1 cellular context compared by ENCODE assay signal in the genomic region with DNA sequence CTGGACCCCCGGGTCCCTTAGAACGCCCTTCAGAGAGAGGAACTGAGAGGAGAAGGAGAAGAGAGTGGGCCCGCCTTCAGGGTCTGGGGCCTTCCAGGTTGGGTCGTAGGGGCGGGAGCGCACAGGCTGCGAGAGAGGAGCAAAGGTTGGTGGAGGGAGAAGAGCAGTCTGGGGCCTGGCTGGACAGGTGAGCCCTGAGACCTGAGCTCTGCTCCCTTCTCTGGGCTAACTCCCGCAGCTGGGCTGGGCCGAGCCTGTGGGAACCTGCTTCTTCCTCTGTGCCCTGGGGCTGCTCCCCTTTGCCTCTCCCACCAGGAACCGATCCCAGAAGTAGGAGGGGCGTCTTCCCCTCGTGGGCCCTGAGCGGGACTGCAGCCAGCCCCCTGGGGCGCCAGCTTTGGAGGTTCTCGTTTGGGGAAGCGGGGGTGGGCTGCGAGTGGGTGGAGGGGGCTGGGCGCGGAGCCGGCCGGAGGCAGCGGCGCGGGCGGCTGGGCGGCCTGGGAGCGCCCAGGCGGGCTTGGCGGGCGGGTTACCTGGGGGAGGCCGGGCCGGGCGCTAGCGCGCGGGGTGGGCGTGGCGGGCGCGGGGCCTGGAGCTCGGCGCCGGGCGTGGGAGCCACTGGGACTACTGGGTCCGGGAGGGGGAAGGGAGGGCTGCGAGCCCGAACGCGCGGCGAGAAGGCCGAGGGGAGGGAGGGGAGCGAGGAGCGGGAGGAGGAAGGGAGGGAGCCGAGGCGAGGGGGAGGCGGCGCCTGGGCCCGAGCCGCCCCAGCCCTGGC.
TF ChIP-seq lines count a peak whose summit lies in the region.

Gene DDR1, plus strand, starts transcription at position 777 of the 778 bp plus-strand sequence. CDS start 4,211 bp downstream, outside the sequence.

TF ChIP-seq in HepG2, 621 proteins besides CTCF, POLR2A, EP300 and RAD21 (continued from another document and continues in another):
- peak; percentile 16; the same call in 1 of the 2 replicates for TF ChIP-seq SPEN (CRISPR knock-in tag; IDR thresholded peaks at IDR 0.05; ENCODE audit: low read depth)
- peak; percentile 48; the same call in 1 of the 2 replicates for TF ChIP-seq ZNF609 (CRISPR knock-in tag; IDR thresholded peaks at IDR 0.05; ENCODE audit: borderline replicate concordance)
- TF ChIP-seq SALL1 (CRISPR knock-in tag; IDR thresholded peaks at IDR 0.05): peak; percentile 25; the same call in 1 of the 2 replicates
- TF ChIP-seq ZNF768 (CRISPR knock-in tag; IDR thresholded peaks at IDR 0.05): peak; percentile 30; the same call in 1 of the 2 replicates
- TF ChIP-seq JUND (CRISPR knock-in tag; IDR thresholded peaks at IDR 0.05): 0 out of 2 replicates have a peak, but pooled peaks have one; percentile 18
- no peak; the same call in 1 of the 2 replicates for TF ChIP-seq ZNF354B (CRISPR knock-in tag; IDR thresholded peaks at IDR 0.05)
- 0 out of 2 replicates have a peak, but pooled peaks have one; percentile 22 for TF ChIP-seq TBX2 (CRISPR knock-in tag; IDR thresholded peaks at IDR 0.05; ENCODE audit: borderline replicate concordance)
- TF ChIP-seq ZNF383 (CRISPR knock-in tag; IDR thresholded peaks at IDR 0.05; ENCODE audit: borderline replicate concordance): 0 out of 2 replicates have a peak, but pooled peaks have one; percentile 57
- TF ChIP-seq, protein P1, sequence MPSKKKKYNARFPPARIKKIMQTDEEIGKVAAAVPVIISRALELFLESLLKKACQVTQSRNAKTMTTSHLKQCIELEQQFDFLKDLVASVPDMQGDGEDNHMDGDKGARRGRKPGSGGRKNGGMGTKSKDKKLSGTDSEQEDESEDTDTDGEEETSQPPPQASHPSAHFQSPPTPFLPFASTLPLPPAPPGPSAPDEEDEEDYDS (CRISPR knock-in tag; IDR thresholded peaks at IDR 0.05): peak; percentile 37; the same call in 1 of the 2 replicates
- 0 out of 2 replicates have a peak, but pooled peaks have one; percentile 31 for TF ChIP-seq PAXIP1 (CRISPR knock-in tag; conservative IDR thresholded peaks at IDR 0.05)
- TF ChIP-seq ZBTB38 (CRISPR knock-in tag; IDR thresholded peaks at IDR 0.05): peak; percentile 43; the same call in 1 of the 2 replicates
- TF ChIP-seq ZNF782 (CRISPR knock-in tag; IDR thresholded peaks at IDR 0.05; ENCODE audit: borderline replicate concordance): peak; percentile 86; the same call in 1 of the 2 replicates
- TF ChIP-seq ZFP36L2 (CRISPR knock-in tag; IDR thresholded peaks at IDR 0.05): no peak
- peak; percentile 72; the same call in 1 of the 2 replicates for TF ChIP-seq EED (CRISPR knock-in tag; IDR thresholded peaks at IDR 0.05)
- TF ChIP-seq TAF1 (CRISPR knock-in tag; IDR thresholded peaks at IDR 0.05): peak; percentile 47; the same call in 1 of the 2 replicates
- TF ChIP-seq ZNF709 (CRISPR knock-in tag; IDR thresholded peaks at IDR 0.05): no peak; the same call in 1 of the 2 replicates
- 0 out of 3 replicates have a peak, but pooled peaks have one; percentile 33 for TF ChIP-seq MXI1 (IDR thresholded peaks at IDR 0.05; ENCODE audit: borderline replicate concordance, low read depth, low read length)
- TF ChIP-seq ETV6 (CRISPR knock-in tag; conservative IDR thresholded peaks at IDR 0.05): no peak
- TF ChIP-seq ZNF883 (CRISPR knock-in tag; IDR thresholded peaks at IDR 0.05; ENCODE audit: not compliant biosample characterization): peak; percentile 27
- peak; percentile 86; the same call in 1 of the 2 replicates for TF ChIP-seq ZNF230 (CRISPR knock-in tag; IDR thresholded peaks at IDR 0.05)
- TF ChIP-seq, protein P2, sequence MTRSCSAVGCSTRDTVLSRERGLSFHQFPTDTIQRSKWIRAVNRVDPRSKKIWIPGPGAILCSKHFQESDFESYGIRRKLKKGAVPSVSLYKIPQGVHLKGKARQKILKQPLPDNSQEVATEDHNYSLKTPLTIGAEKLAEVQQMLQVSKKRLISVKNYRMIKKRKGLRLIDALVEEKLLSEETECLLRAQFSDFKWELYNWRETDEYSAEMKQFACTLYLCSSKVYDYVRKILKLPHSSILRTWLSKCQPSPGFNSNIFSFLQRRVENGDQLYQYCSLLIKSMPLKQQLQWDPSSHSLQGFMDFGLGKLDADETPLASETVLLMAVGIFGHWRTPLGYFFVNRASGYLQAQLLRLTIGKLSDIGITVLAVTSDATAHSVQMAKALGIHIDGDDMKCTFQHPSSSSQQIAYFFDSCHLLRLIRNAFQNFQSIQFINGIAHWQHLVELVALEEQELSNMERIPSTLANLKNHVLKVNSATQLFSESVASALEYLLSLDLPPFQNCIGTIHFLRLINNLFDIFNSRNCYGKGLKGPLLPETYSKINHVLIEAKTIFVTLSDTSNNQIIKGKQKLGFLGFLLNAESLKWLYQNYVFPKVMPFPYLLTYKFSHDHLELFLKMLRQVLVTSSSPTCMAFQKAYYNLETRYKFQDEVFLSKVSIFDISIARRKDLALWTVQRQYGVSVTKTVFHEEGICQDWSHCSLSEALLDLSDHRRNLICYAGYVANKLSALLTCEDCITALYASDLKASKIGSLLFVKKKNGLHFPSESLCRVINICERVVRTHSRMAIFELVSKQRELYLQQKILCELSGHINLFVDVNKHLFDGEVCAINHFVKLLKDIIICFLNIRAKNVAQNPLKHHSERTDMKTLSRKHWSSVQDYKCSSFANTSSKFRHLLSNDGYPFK (CRISPR knock-in tag; IDR thresholded peaks at IDR 0.05; ENCODE audit: borderline replicate concordance): no peak
- TF ChIP-seq ZNF510 (CRISPR knock-in tag; IDR thresholded peaks at IDR 0.05; ENCODE audit: low read depth): 0 out of 2 replicates have a peak, but pooled peaks have one; percentile 52
- TF ChIP-seq JUN (CRISPR knock-in tag; IDR thresholded peaks at IDR 0.05): peak; percentile 35; the same call in 1 of the 2 replicates
- TF ChIP-seq ZZZ3 (CRISPR knock-in tag; IDR thresholded peaks at IDR 0.05; ENCODE audit: borderline replicate concordance): peak; percentile 65; the same call in 1 of the 2 replicates
- 0 out of 2 replicates have a peak, but pooled peaks have one; percentile 5 for TF ChIP-seq ZNF605 (CRISPR knock-in tag; IDR thresholded peaks at IDR 0.05)
- peak; percentile 7; the same call in 1 of the 2 replicates for TF ChIP-seq POLR2G (IDR thresholded peaks at IDR 0.05; ENCODE audit: low read depth, low read length)
- peak; percentile 9 for TF ChIP-seq CBX1 (IDR thresholded peaks at IDR 0.05; ENCODE audit: low read depth)
- 0 out of 2 replicates have a peak, but pooled peaks have one; percentile 16 for TF ChIP-seq GATAD1 (CRISPR knock-in tag; IDR thresholded peaks at IDR 0.05)
- no peak for TF ChIP-seq LCORL (IDR thresholded peaks at IDR 0.05)
- 0 out of 2 replicates have a peak, but pooled peaks have one; percentile 6 for TF ChIP-seq LCORL (CRISPR knock-in tag; IDR thresholded peaks at IDR 0.05)
- peak; percentile 65 for TF ChIP-seq ZNF263 (CRISPR knock-in tag; IDR thresholded peaks at IDR 0.05)
- peak; percentile 15 for TF ChIP-seq AGO2 (optimal IDR thresholded peaks at IDR 0.05; ENCODE audit: low read depth, low read length)
- 0 out of 2 replicates have a peak, but pooled peaks have one; percentile 19 for TF ChIP-seq NCOA2 (CRISPR knock-in tag; IDR thresholded peaks at IDR 0.05)
- TF ChIP-seq HNF4G (IDR thresholded peaks at IDR 0.05; ENCODE audit: borderline replicate concordance, low read depth, low read length): peak; percentile 61; the same call in 1 of the 2 replicates
- TF ChIP-seq HNF4G (CRISPR knock-in tag; IDR thresholded peaks at IDR 0.05; ENCODE audit: borderline replicate concordance, low read depth): no peak
- no peak for TF ChIP-seq ARID2 (CRISPR knock-in tag; IDR thresholded peaks at IDR 0.05; ENCODE audit: borderline replicate concordance)
- 0 out of 2 replicates have a peak, but pooled peaks have one; percentile 52 for TF ChIP-seq ZSCAN29 (CRISPR knock-in tag; conservative IDR thresholded peaks at IDR 0.05)
- peak; percentile 77; the same call in 1 of the 2 replicates for TF ChIP-seq ZNF343 (CRISPR knock-in tag; IDR thresholded peaks at IDR 0.05)
- TF ChIP-seq TARDBP (CRISPR knock-in tag; IDR thresholded peaks at IDR 0.05): no peak
- TF ChIP-seq ZNF549 (CRISPR knock-in tag; IDR thresholded peaks at IDR 0.05): 0 out of 2 replicates have a peak, but pooled peaks have one; percentile 21
- TF ChIP-seq, protein P3, sequence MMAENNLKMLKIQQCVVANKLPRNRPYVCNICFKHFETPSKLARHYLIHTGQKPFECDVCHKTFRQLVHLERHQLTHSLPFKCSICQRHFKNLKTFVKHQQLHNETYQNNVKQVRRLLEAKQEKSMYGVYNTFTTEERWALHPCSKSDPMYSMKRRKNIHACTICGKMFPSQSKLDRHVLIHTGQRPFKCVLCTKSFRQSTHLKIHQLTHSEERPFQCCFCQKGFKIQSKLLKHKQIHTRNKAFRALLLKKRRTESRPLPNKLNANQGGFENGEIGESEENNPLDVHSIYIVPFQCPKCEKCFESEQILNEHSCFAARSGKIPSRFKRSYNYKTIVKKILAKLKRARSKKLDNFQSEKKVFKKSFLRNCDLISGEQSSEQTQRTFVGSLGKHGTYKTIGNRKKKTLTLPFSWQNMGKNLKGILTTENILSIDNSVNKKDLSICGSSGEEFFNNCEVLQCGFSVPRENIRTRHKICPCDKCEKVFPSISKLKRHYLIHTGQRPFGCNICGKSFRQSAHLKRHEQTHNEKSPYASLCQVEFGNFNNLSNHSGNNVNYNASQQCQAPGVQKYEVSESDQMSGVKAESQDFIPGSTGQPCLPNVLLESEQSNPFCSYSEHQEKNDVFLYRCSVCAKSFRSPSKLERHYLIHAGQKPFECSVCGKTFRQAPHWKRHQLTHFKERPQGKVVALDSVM (CRISPR knock-in tag; IDR thresholded peaks at IDR 0.05): 0 out of 2 replicates have a peak, but pooled peaks have one; percentile 3
- TF ChIP-seq, protein P4, sequence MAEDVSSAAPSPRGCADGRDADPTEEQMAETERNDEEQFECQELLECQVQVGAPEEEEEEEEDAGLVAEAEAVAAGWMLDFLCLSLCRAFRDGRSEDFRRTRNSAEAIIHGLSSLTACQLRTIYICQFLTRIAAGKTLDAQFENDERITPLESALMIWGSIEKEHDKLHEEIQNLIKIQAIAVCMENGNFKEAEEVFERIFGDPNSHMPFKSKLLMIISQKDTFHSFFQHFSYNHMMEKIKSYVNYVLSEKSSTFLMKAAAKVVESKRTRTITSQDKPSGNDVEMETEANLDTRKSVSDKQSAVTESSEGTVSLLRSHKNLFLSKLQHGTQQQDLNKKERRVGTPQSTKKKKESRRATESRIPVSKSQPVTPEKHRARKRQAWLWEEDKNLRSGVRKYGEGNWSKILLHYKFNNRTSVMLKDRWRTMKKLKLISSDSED (CRISPR knock-in tag; IDR thresholded peaks at IDR 0.05): no peak
- TF ChIP-seq ZNF747 (CRISPR knock-in tag; IDR thresholded peaks at IDR 0.05; ENCODE audit: borderline replicate concordance): 0 out of 2 replicates have a peak, but pooled peaks have one; percentile 67
- TF ChIP-seq GZF1 (CRISPR knock-in tag; IDR thresholded peaks at IDR 0.05): peak; percentile 18; the same call in 1 of the 2 replicates
